ENCODE assay signal across 8 cellular contexts in genomic region chr17:29617481-29618271, GRCh38. TPM values are rescaled to one million over a fixed set of nuclear protein-coding genes. Genes with fewer than 3 reads are reported as not detected.
DNase-seq lines count a peak whose midpoint lies in the region; ATAC-seq and TF ChIP-seq lines count a peak whose summit lies in the region.

No MANE protein-coding gene starts in this region.

- CTCF ChIA-PET in T-cell (lab: Charles Lee), result interaction anchor here (0.5 to 6.0 kb wide), 35 partner anchors 8 to 1477 kb away, joined by 3 to 56 read pairs (median 4); partner anchors contain the start of genes ABHD15 (in 1 of the 2), ANKRD13B (in 1 of the 2), CRLF3 (in 1 of the 2) and PHF12 (in 1 of the 2)

- peak overlapping the region in 1 of 3 donors; percentile 18 for H3K27ac Mint-ChIP-seq in IgD-negative memory B cell
- H3K27ac Mint-ChIP-seq in T-cell, result peak overlapping the region; percentile 36 to 69

- H3K4me1 ChIP-seq in adrenal gland (replicated peaks in 1 of 2), result peaks cover 29 to 59% of the 10 kb centered on the region in 2 donors
- H3K4me1 ChIP-seq in left ventricle myocardium inferior, result peaks cover 99% of the 10 kb centered on the region
- peaks cover 27% of the 10 kb centered on the region for H3K4me1 ChIP-seq in rectal smooth muscle tissue (ENCODE audit: control insufficient read depth, insufficient read depth, low read length)

- H3K27me3 ChIP-seq in adrenal gland (no peaks in the 10 kb centered on the region), left ventricle myocardium inferior (ENCODE audit: low read depth) (no peaks in the 10 kb centered on the region), rectal smooth muscle tissue (ENCODE audit: control insufficient read depth, insufficient read depth, low read length) (no peaks in the 10 kb centered on the region)

- H3K4me1 Mint-ChIP-seq in IgD-negative memory B cell, result peaks cover 14 to 18% (median 17%) of the 10 kb centered on the region in 3 donors
- H3K4me1 Mint-ChIP-seq in T-cell, result peaks cover 38 to 49% (median 43%) of the 10 kb centered on the region in 3 donors

- ATAC-seq in T-cell (replicated peaks in 1 of 4), result peak; percentile 28 to 57 (median 46)
- no peak for ATAC-seq in HG02981 (IDR thresholded peaks at IDR 0.05; ENCODE audit: unreplicated experiment)
- ATAC-seq in HG03108 (IDR thresholded peaks at IDR 0.05; ENCODE audit: unreplicated experiment), result no peak

- H3K4me3 ChIP-seq in adrenal gland (peak overlapping the region in 1 of 4 donors; percentile 50), left ventricle myocardium inferior (peak overlapping the region; percentile 63), rectal smooth muscle tissue (ENCODE audit: low read length) (peak overlapping the region; percentile 68)

- POLR2A ChIA-PET in T-cell (lab: Charles Lee), result interaction anchor here (0.6 to 1.0 kb wide), 5 partner anchors 17 to 980 kb away, joined by 3 to 8 read pairs (median 3); no protein-coding TSS in a partner anchor

- peak; percentile 86 for DNase-seq in GM10266 (ENCODE audit: extremely low spot score)
- peak; percentile 73 to 91 (median 83) for DNase-seq in T-cell
- peak; percentile 74 to 83 (median 79) for DNase-seq in adrenal gland
- DNase-seq in left ventricle myocardium inferior, result peak; percentile 81

- peak; percentile 83 for TF ChIP-seq CTCF in GM10266 (IDR thresholded peaks at IDR 0.05; ENCODE audit: control insufficient read depth, insufficient read depth, low read depth, missing control alignments)
- TF ChIP-seq CTCF in adrenal gland (IDR thresholded peaks at IDR 0.05), result peak; percentile 37 to 65 (median 58)
- TF ChIP-seq CTCF in left ventricle myocardium inferior (IDR thresholded peaks at IDR 0.05; ENCODE audit: borderline replicate concordance), result peak; percentile 75

- no peak overlapping the region for H3K9ac ChIP-seq in rectal smooth muscle tissue (ENCODE audit: low read length)

- peaks cover 6% of the 10 kb centered on the region for H3K27me3 Mint-ChIP-seq in IgD-negative memory B cell
- no peaks in the 10 kb centered on the region for H3K27me3 Mint-ChIP-seq in T-cell

- H3K9me3 ChIP-seq in adrenal gland (replicated peaks in 1 of 3), result no peaks in the 10 kb centered on the region
- no peaks in the 10 kb centered on the region for H3K9me3 ChIP-seq in left ventricle myocardium inferior (replicated peaks)

- H3K36me3 Mint-ChIP-seq in IgD-negative memory B cell (no peaks in the 10 kb centered on the region), T-cell (no peaks in the 10 kb centered on the region)

- intact Hi-C loops in adrenal gland (cut with DNase I) (loop anchor here in 1 of 2 donors (5.0 kb wide), 1 partner anchor 35 kb away; no protein-coding TSS in a partner anchor), left ventricle myocardium inferior (cut with micrococcal nuclease) (no loop called here)

- H3K9me3 Mint-ChIP-seq in IgD-negative memory B cell (no peaks in the 10 kb centered on the region), T-cell (no peaks in the 10 kb centered on the region)

- H3K4me3 Mint-ChIP-seq in IgD-negative memory B cell (peak overlapping the region; percentile 79 to 94 (median 87)), T-cell (peak overlapping the region; percentile 78 to 89 (median 87))

- H3K36me3 ChIP-seq in adrenal gland (replicated peaks in 1 of 2), result no peaks in the 10 kb centered on the region
- no peaks in the 10 kb centered on the region for H3K36me3 ChIP-seq in left ventricle myocardium inferior
- no peaks in the 10 kb centered on the region for H3K36me3 ChIP-seq in rectal smooth muscle tissue (ENCODE audit: control insufficient read depth, insufficient read depth, low read length)

- WGBS in adrenal gland, 4 donors, result 3 to 9% (median 7%) methylated on average over 9 to 68 of the region's 68 CpGs

- H3K27ac ChIP-seq in adrenal gland (peak overlapping the region in 2 of 5 donors; percentile 43 to 53), left ventricle myocardium inferior (replicated peaks) (peak overlapping the region; percentile 87), rectal smooth muscle tissue (ENCODE audit: low read depth, low read length) (peak overlapping the region; percentile 2)

- TF ChIP-seq POLR2A in adrenal gland (IDR thresholded peaks at IDR 0.05), result no peak

RNA-seq across cellular contexts. Expression of gene CORO6, which starts 5.0 kb away (rescaled TPM):
- polyA plus RNA-seq in IgD-negative memory B cell, result not detected
- 1 to 10 TPM; 2.4 to 4.1 (median 3.6) TPM for total RNA-seq in T-cell
- total RNA-seq in adrenal gland, result 10 to 100 TPM in 1 of 8 donors, 1 to 10 TPM in 7; 1.1 to 14.8 (median 5.6) TPM
- 10 to 100 TPM in 2 of 3 donors, under 1 TPM in 1; 0.44 to 34.0 (median 25.5) TPM for polyA plus RNA-seq in adrenal gland
- total RNA-seq in left ventricle myocardium inferior, result 101 TPM

RNA-seq across cellular contexts. Expression of gene ANKRD13B, which starts 24.7 kb away (rescaled TPM):
- not detected for polyA plus RNA-seq in IgD-negative memory B cell
- total RNA-seq in T-cell, result 1 to 10 TPM; 1.7 to 6.4 (median 4.1) TPM
- 10 to 100 TPM in 1 of 8 donors, 1 to 10 TPM in 7; 2.5 to 11.7 (median 5.4) TPM for total RNA-seq in adrenal gland
- polyA plus RNA-seq in adrenal gland, result 10 to 100 TPM in 1 of 3 donors, 1 to 10 TPM in 2; 1.0 to 23.8 (median 7.2) TPM
- 5.9 TPM for total RNA-seq in left ventricle myocardium inferior

RNA-seq across cellular contexts. Expression of gene GIT1, which starts 28.2 kb away (rescaled TPM):
- polyA plus RNA-seq in IgD-negative memory B cell (8.6 TPM), adrenal gland (10 to 100 TPM; 13.7 to 51.6 (median 33.4) TPM)
- total RNA-seq in T-cell (10 to 100 TPM; 36.7 to 86.4 (median 71.8) TPM), adrenal gland (10 to 100 TPM; 21.3 to 36.6 (median 31.7) TPM), left ventricle myocardium inferior (31.9 TPM)

RNA-seq across cellular contexts. Expression of gene TP53I13, which starts 49.2 kb away (rescaled TPM):
- 29.4 TPM for polyA plus RNA-seq in IgD-negative memory B cell
- 100 to 1,000 TPM in 3 of 5 donors, 10 to 100 TPM in 2; 56.0 to 166 (median 128) TPM for total RNA-seq in T-cell
- total RNA-seq in adrenal gland, result 10 to 100 TPM; 22.0 to 70.5 (median 45.2) TPM
- 100 to 1,000 TPM in 2 of 3 donors, 1 to 10 TPM in 1; 4.2 to 163 (median 135) TPM for polyA plus RNA-seq in adrenal gland
- total RNA-seq in left ventricle myocardium inferior, result 37.2 TPM

RNA-seq across cellular contexts. Expression of gene ABHD15, which starts 50.8 kb away (rescaled TPM):
- polyA plus RNA-seq in IgD-negative memory B cell, result 11.7 TPM
- total RNA-seq in T-cell, result 10 to 100 TPM in 4 of 5 donors, 1 to 10 TPM in 1; 7.9 to 23.1 (median 16.5) TPM
- 10 to 100 TPM in 1 of 8 donors, 1 to 10 TPM in 7; 4.7 to 11.1 (median 7.5) TPM for total RNA-seq in adrenal gland
- polyA plus RNA-seq in adrenal gland, result 1 to 10 TPM; 2.9 to 4.1 (median 3.0) TPM
- 5.9 TPM for total RNA-seq in left ventricle myocardium inferior

Comparison
In these comparisons a context has a peak if more than half of its experiments do, and no peak if none do; other contexts are left out.
1. ATAC-seq: peak in T-cell (4 of 4); none in HG02981 (single experiment) and HG03108 (single experiment).
2. Peak in every context shown above with its lines, with median percentiles within 50 percentile points of each other: DNase-seq and CTCF ChIP-seq.